Comparison of ENCODE assay signal across 17 cellular contexts in the genomic region with DNA sequence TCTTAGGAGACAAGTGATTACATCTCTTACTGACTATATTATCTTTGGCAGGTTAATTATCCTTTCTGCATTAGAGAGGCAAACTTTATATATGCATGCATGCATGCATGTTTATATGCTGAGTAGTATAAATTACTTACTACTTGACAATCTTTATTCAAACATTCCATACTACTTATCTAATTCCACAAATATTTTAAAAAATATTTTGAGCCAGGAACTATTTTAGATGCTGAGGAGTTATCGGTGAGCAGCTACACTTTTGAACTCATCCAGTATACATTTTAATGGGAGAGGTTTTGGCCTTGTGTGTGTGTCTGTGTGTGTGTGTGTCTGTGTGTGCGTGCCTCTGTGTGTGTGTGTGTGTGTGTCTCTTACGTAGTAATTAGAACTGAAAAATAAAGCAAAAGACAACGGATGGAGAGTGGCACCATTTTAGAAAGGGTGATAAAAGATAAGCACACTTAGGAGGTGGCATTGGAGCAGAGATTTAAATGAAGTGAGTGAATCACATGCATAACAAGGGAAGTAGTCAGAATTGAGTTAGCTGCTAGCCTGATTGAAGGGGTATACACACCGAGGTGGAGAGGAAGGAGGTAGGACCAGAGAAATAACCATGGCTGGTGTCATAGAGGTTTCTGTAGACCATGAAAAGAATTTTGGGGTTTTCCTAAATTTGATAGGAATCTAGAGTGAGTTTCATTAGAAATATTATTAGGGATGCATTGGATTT.
DNase-seq lines count a peak whose midpoint lies in the region; ATAC-seq, FAIRE-seq and TF ChIP-seq lines count a peak whose summit lies in the region.
"Had no signal": no experiment of that assay in that cellular context is flagged by ENCODE, and none has a peak within 500 bp of the region (broad histone marks: within the 10 kb centered on the region; RNA-seq: fewer than 3 reads in every experiment).

No MANE protein-coding gene starts in this region.

- no peaks in the 10 kb centered on the region for H3K9me1 ChIP-seq in IMR-90 (ENCODE audit: insufficient read depth, low read length)

- no peak for TF ChIP-seq RAD21 in IMR-90 (IDR thresholded peaks at IDR 0.05; ENCODE audit: low read length)

- TF ChIP-seq POLR2A in IMR-90 (IDR thresholded peaks at IDR 0.05; ENCODE audit: low read depth, low read length), result no peak
- TF ChIP-seq POLR2A in GM12891 (IDR thresholded peaks at IDR 0.05; ENCODE audit: low read depth, low read length), result no peak

- H3K27me3 ChIP-seq in IMR-90 (ENCODE audit: control insufficient read depth, insufficient read depth, low read length) (no peaks in the 10 kb centered on the region), fibroblast of lung (ENCODE audit: control insufficient read depth, insufficient read depth, low read length) (no peaks in the 10 kb centered on the region), GM23338 (ENCODE audit: insufficient read depth) (no peaks in the 10 kb centered on the region)

- H3K79me1 ChIP-seq in IMR-90 (ENCODE audit: low read depth in 1 of 2, low read length in 2 of 2), result no peaks in the 10 kb centered on the region

- H2AK9ac ChIP-seq in IMR-90 (replicated peaks; ENCODE audit: low read depth, low read length, poor library complexity), result peak overlapping the region; percentile 11

- POLR2A ChIA-PET in IMR-90 (lab: Charles Lee; ENCODE audit: unreplicated experiment), result no interaction called here

- H4K8ac ChIP-seq in IMR-90 (ENCODE audit: low read depth in 2 of 2, low read length in 2 of 2), result peak overlapping the region; percentile 3 to 93; a peak in 2 of 4 replicates

- H3K9me3 Mint-ChIP-seq in CD14-positive monocyte (peaks cover 0 to 4% (median 0%) of the 10 kb centered on the region in 7 donors), GM23338 (peaks cover 62% of the 10 kb centered on the region)

- dilution Hi-C loops in IMR-90 (cut with HindIII; ENCODE audit: low sequenced_read_pairs, unreplicated experiment), result no loop called here

- no peaks in the 10 kb centered on the region for H3K36me3 Mint-ChIP-seq in CD14-positive monocyte
- peaks cover 10% of the 10 kb centered on the region; the same call in 2 of the 3 replicates for H3K36me3 Mint-ChIP-seq in GM23338 (ENCODE audit: low read depth)
- H3K36me3 Mint-ChIP-seq: CD8-positive, alpha-beta memory T cell had no signal

- H3K9me2 ChIP-seq in GM23338 (ENCODE audit: insufficient read depth), result no peaks in the 10 kb centered on the region

- H2BK5ac ChIP-seq in IMR-90 (ENCODE audit: low read depth, low read length, poor library complexity, severe bottlenecking), result peak overlapping the region; percentile 94

- H3K4me3 Mint-ChIP-seq in CD14-positive monocyte, result no peak overlapping the region
- no peak overlapping the region for H3K4me3 Mint-ChIP-seq in GM23338
- H3K4me3 Mint-ChIP-seq: CD8-positive, alpha-beta memory T cell had no signal

- 0% methylated on average over 1 of the region's 5 CpGs; no CpG with 5 or more reads in 1 of the 2 experiments for WGBS in IMR-90 (ENCODE audit: extremely low coverage in 2 of 2, insufficient read length in 1 of 2), 2 experiments

- peak overlapping the region; percentile 30; the same call in 1 of the 2 replicates for H4K5ac ChIP-seq in IMR-90 (ENCODE audit: low read depth, low read length)

- H3K14ac ChIP-seq in IMR-90 (replicated peaks; ENCODE audit: low read depth, low read length), result peak overlapping the region; percentile 83

- H3K79me2 ChIP-seq in fibroblast of lung (ENCODE audit: control insufficient read depth, insufficient read depth, low read length) (no peaks in the 10 kb centered on the region), GM23338 (replicated peaks; ENCODE audit: insufficient read depth) (no peaks in the 10 kb centered on the region)

- H2AK5ac ChIP-seq in IMR-90 (ENCODE audit: low read depth, low read length), result peak overlapping the region; percentile 79; the same call in 1 of the 2 replicates

- no peaks in the 10 kb centered on the region for H3K36me3 ChIP-seq in IMR-90 (ENCODE audit: control insufficient read depth, insufficient read depth, low read length)
- no peaks in the 10 kb centered on the region for H3K36me3 ChIP-seq in fibroblast of lung (ENCODE audit: control insufficient read depth, insufficient read depth, low read length)
- no peaks in the 10 kb centered on the region; the same call in 1 of the 2 replicates for H3K36me3 ChIP-seq in GM23338 (ENCODE audit: insufficient read depth)

- FAIRE-seq in GM12891 (lab: Jason Lieb, UNC), result no peak
- FAIRE-seq: D721Med had no signal

- CTCF ChIA-PET in IMR-90 (lab: Yijun Ruan, JAX), result no interaction called here

- H4K91ac ChIP-seq in IMR-90 (ENCODE audit: insufficient read depth, low read depth, low read length), result peak overlapping the region; percentile 76

- H3K4ac ChIP-seq in IMR-90 (ENCODE audit: low read depth, low read length), result peak overlapping the region; percentile 91

- peak overlapping the region; percentile 92; the same call in 1 of the 2 replicates for H3K18ac ChIP-seq in IMR-90 (ENCODE audit: low read depth, low read length)

- peaks cover 0 to 3% (median 0%) of the 10 kb centered on the region in 3 donors for H3K27me3 Mint-ChIP-seq in CD14-positive monocyte (ENCODE audit: low read depth in 3 of 3)
- no peaks in the 10 kb centered on the region for H3K27me3 Mint-ChIP-seq in GM23338 (ENCODE audit: insufficient read depth, low read depth, poor library complexity)
- H3K27me3 Mint-ChIP-seq: CD8-positive, alpha-beta memory T cell had no signal

- peak overlapping the region; percentile 79 for H3K56ac ChIP-seq in IMR-90 (ENCODE audit: extremely low read depth, insufficient read depth, low read length)

- in situ Hi-C loops in IMR-90 (cut with MboI; ENCODE audit: low sequenced_read_pairs), result loop anchor here (10.0 kb wide), 1 partner anchor 386 kb away; no protein-coding TSS in a partner anchor

- peak overlapping the region; percentile 87 for H3K4me2 ChIP-seq in IMR-90 (ENCODE audit: low read depth, low read length)
- no peak overlapping the region for H3K4me2 ChIP-seq in fibroblast of lung (ENCODE audit: extremely low read depth, insufficient read depth, low read length)
- H3K4me2 ChIP-seq in GM23338, result no peak overlapping the region

- H2BK120ac ChIP-seq in IMR-90 (ENCODE audit: low read depth, low read length), result peak overlapping the region; percentile 96

- no TSS peak for BruUV-seq in IMR-90 (replicated peaks; lab: Mats Ljungman, UMichigan)

- H2BK20ac ChIP-seq in IMR-90 (ENCODE audit: low read depth, low read length), result peak overlapping the region; percentile 98

- H2AFZ ChIP-seq in IMR-90 (replicated peaks; ENCODE audit: low read length, poor library complexity), result peak overlapping the region; percentile 86
- H2AFZ ChIP-seq in fibroblast of lung (ENCODE audit: low read length), result no peak overlapping the region
- no peak overlapping the region for H2AFZ ChIP-seq in GM23338

- H3K4me1 Mint-ChIP-seq in CD14-positive monocyte (no peaks in the 10 kb centered on the region), GM23338 (no peaks in the 10 kb centered on the region)
- H3K4me1 Mint-ChIP-seq: CD8-positive, alpha-beta memory T cell had no signal

- no peak for TF ChIP-seq CTCF in IMR-90 (conservative IDR thresholded peaks at IDR 0.05; ENCODE audit: low read depth, low read length)
- no peak for TF ChIP-seq CTCF in fibroblast of lung (conservative IDR thresholded peaks at IDR 0.05 in 1 of 2, IDR thresholded peaks at IDR 0.05 in 1 of 2; ENCODE audit: low read depth in 1 of 2, low read length in 2 of 2)
- no peak for TF ChIP-seq CTCF in CD14-positive monocyte (IDR thresholded peaks at IDR 0.05)
- no peak for TF ChIP-seq CTCF in GM23338 (conservative IDR thresholded peaks at IDR 0.05; ENCODE audit: low read depth in 2 of 2)

- H3K9ac ChIP-seq in IMR-90 (ENCODE audit: low read depth, low read length) (peak overlapping the region; percentile 14; the same call in 1 of the 2 replicates), fibroblast of lung (ENCODE audit: insufficient read depth, low read length) (no peak overlapping the region)

- DNase-seq in IMR-90, result peak; percentile 65
- DNase-seq in T1000 (lab: John Stamatoyannopoulos, UW), result peak; percentile 7
- DNase-seq in fibroblast of lung (ENCODE audit: low read depth in 2 of 2), result peak; percentile 11 to 58
- DNase-seq in CD14-positive monocyte (ENCODE audit: low spot score), result no peak
- no peak for DNase-seq in GM23338 (ENCODE audit: low spot score)
- DNase-seq in GM12891 (ENCODE audit: insufficient read length, low spot score), result no peak
- DNase-seq: CD8-positive, alpha-beta memory T cell; DMS79; Karpas-422; MM.1S; NCI-H1105; NCI-H1694; NCI-H748 treated with DMSO at 0.1 percent for 48 hours; OCI-M1 had no signal

- ATAC-seq in IMR-90 (ENCODE audit: low read depth) (peak; percentile 87), HG03432 (IDR thresholded peaks at IDR 0.05; ENCODE audit: unreplicated experiment) (no peak), GM23338 (no peak)

- intact Hi-C loops in IMR-90 (cut with micrococcal nuclease), result loop anchor here (10.0 kb wide), 2 partner anchors 1216 to 1266 kb away; no protein-coding TSS in a partner anchor
- intact Hi-C loops in CD14-positive monocyte (cut with micrococcal nuclease), result no loop called here

- H4K20me1 ChIP-seq in IMR-90 (ENCODE audit: insufficient read depth, low read length), result no peaks in the 10 kb centered on the region
- no peaks in the 10 kb centered on the region for H4K20me1 ChIP-seq in fibroblast of lung (ENCODE audit: control insufficient read depth, extremely low read depth, insufficient read depth, low read length)
- H4K20me1 ChIP-seq in GM23338 (replicated peaks; ENCODE audit: insufficient read depth), result no peaks in the 10 kb centered on the region

- H3K27ac ChIP-seq in IMR-90 (ENCODE audit: insufficient read depth, low read length) (peak overlapping the region; percentile 85), fibroblast of lung (ENCODE audit: insufficient read depth, low read length) (no peak overlapping the region), GM23338 (ENCODE audit: low read depth) (no peak overlapping the region)
- H3K27ac ChIP-seq: RWPE1 had no signal

- no peak overlapping the region; the same call in 1 of the 2 replicates for H3K4me3 ChIP-seq in IMR-90 (ENCODE audit: insufficient read depth, low read depth, low read length)
- H3K4me3 ChIP-seq in fibroblast of lung (replicated peaks in 1 of 4; ENCODE audit: control extremely low read depth in 1 of 4, insufficient read depth in 1 of 4, low read depth in 3 of 4, low read length in 4 of 4), result no peak overlapping the region
- H3K4me3 ChIP-seq in GM23338, result no peak overlapping the region

- H3K4me1 ChIP-seq in IMR-90 (ENCODE audit: control insufficient read depth, insufficient read depth, low read length), result no peaks in the 10 kb centered on the region
- no peaks in the 10 kb centered on the region for H3K4me1 ChIP-seq in fibroblast of lung (ENCODE audit: control insufficient read depth, extremely low read depth, insufficient read depth, low read length)
- no peaks in the 10 kb centered on the region for H3K4me1 ChIP-seq in GM23338 (ENCODE audit: insufficient read depth)

- no peaks in the 10 kb centered on the region for H3K9me3 ChIP-seq in IMR-90 (ENCODE audit: control insufficient read depth, insufficient read depth, low read length)
- H3K9me3 ChIP-seq in fibroblast of lung (ENCODE audit: control insufficient read depth, insufficient read depth, low read depth, low read length), result no peaks in the 10 kb centered on the region

- H3F3A ChIP-seq in GM23338 (replicated peaks; ENCODE audit: low read depth), result no peaks in the 10 kb centered on the region

- H3K23ac ChIP-seq in IMR-90 (ENCODE audit: low read depth, low read length), result peak overlapping the region; percentile 89

- H3K27ac Mint-ChIP-seq in CD14-positive monocyte (no peak overlapping the region), GM23338 (no peak overlapping the region)
- H3K27ac Mint-ChIP-seq: CD8-positive, alpha-beta memory T cell had no signal

- no peak overlapping the region; the same call in 2 of the 3 replicates for H2BK15ac ChIP-seq in IMR-90 (ENCODE audit: low read depth, low read length)

Comparison
In these comparisons a context has a peak if more than half of its experiments do, and no peak if none do; other contexts are left out.
1. DNase-seq: peak in IMR-90 (single experiment), T1000 (single experiment) and fibroblast of lung (2 of 2); none in CD14-positive monocyte (single experiment), GM23338 (single experiment) and GM12891 (single experiment).